In the genomic region with DNA sequence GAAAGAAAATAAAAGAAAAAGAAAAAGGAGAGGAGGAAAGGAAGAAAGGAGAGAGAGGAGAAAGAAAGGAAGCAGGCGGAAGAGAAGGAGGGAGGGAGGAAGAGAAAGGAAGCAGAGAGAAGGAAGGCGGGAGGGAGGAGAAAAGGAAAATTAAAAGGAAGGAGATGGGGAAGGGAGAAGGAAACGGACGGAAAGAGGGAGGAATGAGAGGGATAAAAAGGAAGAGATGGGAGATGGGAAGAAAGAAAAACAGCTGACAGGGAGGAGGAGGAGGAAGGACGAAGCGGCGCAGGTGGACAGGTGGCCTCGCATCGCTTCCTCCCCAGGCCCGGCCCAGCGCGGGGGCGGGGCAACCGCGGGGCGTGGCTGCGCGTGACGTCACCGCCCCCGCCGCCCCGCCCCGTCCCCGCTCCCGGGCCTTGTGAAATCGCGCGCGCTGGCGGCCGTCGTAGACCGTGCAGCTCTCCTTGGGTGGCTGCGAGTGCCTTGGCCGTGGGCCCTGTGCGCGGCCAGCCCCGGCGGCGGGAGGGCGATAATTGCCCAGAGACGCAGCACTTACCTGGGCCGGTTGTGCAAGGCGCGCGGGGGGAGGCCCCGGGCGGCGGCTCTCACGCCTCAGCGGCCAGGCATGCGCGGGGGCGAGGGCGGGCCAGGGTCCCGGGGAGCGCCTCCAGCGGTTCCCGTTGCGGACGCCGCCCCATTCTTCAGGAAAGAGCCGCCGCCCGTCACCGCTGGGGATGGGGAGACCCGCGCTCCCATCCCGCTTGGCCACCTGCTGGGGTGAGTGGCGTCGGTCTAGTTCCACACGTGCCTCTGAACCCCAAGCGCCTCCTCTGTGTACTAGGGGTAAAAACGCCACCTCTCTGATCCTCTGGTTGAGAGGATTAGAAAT, we compare ENCODE assay signal across 8 cellular contexts. TPM values are rescaled to one million over a fixed set of nuclear protein-coding genes. Genes with fewer than 3 reads are reported as not detected.
A peak's percentile ranks its signal among the peaks of the same experiment; 100 is the strongest.
DNase-seq lines count a peak whose midpoint lies in the region; ATAC-seq, FAIRE-seq and TF ChIP-seq lines count a peak whose summit lies in the region.

No MANE protein-coding gene starts in this region.

- no peaks in the 10 kb centered on the region for H3K9me3 Mint-ChIP-seq in activated CD8-positive, alpha-beta memory T cell treated with anti-CD3 and anti-CD28 coated beads, Interleukin-2, amount 10 ng/mL, durations not matched to agents 7 days and 5 days (ENCODE audit: low read depth)

- intact Hi-C loops in endothelial cell of umbilical vein (cut with micrococcal nuclease) = no loop called here

- no peak for TF ChIP-seq POLR2A in endothelial cell of umbilical vein (IDR thresholded peaks at IDR 0.05; ENCODE audit: low read depth, low read length)

- H3K27ac ChIP-seq in AG04450 (ENCODE audit: low read depth, low read length) (no peak overlapping the region), endothelial cell of umbilical vein (ENCODE audit: insufficient read depth, low read depth, low read length) (no peak overlapping the region)

- H3K9me3 ChIP-seq in AG04450 (ENCODE audit: control insufficient read depth, insufficient read depth, low read length) (no peaks in the 10 kb centered on the region), endothelial cell of umbilical vein (replicated peaks; ENCODE audit: control insufficient read depth, insufficient read depth, low read length) (no peaks in the 10 kb centered on the region)

- H3K27me3 Mint-ChIP-seq in activated CD8-positive, alpha-beta memory T cell treated with anti-CD3 and anti-CD28 coated beads, Interleukin-2, amount 10 ng/mL, durations not matched to agents 7 days and 5 days = peaks cover 39% of the 10 kb centered on the region

- H3K4me3 ChIP-seq in AG04450 (ENCODE audit: low read depth, low read length) = peak overlapping the region; percentile 56
- peak overlapping the region; percentile 20 to 49 (median 32) for H3K4me3 ChIP-seq in endothelial cell of umbilical vein (replicated peaks in 1 of 3; ENCODE audit: insufficient read depth in 1 of 3, low read depth in 1 of 3, low read length in 3 of 3)

- H3K9me1 ChIP-seq in endothelial cell of umbilical vein (replicated peaks; ENCODE audit: control insufficient read depth, extremely low read depth, insufficient read depth, low read length) = no peaks in the 10 kb centered on the region

- H4K20me1 ChIP-seq in endothelial cell of umbilical vein (replicated peaks; ENCODE audit: control insufficient read depth, extremely low read depth, insufficient read depth, low read length) = no peaks in the 10 kb centered on the region

- H3K4me1 Mint-ChIP-seq in activated CD8-positive, alpha-beta memory T cell treated with anti-CD3 and anti-CD28 coated beads, Interleukin-2, amount 10 ng/mL, durations not matched to agents 7 days and 5 days = peaks cover 8% of the 10 kb centered on the region

- peaks cover 6% of the 10 kb centered on the region for H3K4me1 ChIP-seq in endothelial cell of umbilical vein (ENCODE audit: control insufficient read depth, extremely low read depth, insufficient read depth, low read length)

- peak overlapping the region; percentile 68 for H3K4me3 Mint-ChIP-seq in activated CD8-positive, alpha-beta memory T cell treated with anti-CD3 and anti-CD28 coated beads, Interleukin-2, amount 10 ng/mL, durations not matched to agents 7 days and 5 days

- dilution Hi-C loops in endothelial cell of umbilical vein (cut with MboI; ENCODE audit: extremely low pct_ligation_motif_present, low sequenced_read_pairs) = no loop called here

- TF ChIP-seq CTCF in AG04450 (IDR thresholded peaks at IDR 0.05; ENCODE audit: low read depth, low read length) = no peak
- TF ChIP-seq CTCF in endothelial cell of umbilical vein (IDR thresholded peaks at IDR 0.05; ENCODE audit: extremely low read depth in 1 of 2, insufficient read depth in 1 of 2, low read depth in 1 of 2, low read length in 2 of 2) = no peak

- H3K36me3 ChIP-seq in endothelial cell of umbilical vein (ENCODE audit: control insufficient read depth in 2 of 2, extremely low read depth in 1 of 2, insufficient read depth in 2 of 2, low read length in 2 of 2) = no peaks in the 10 kb centered on the region

- ATAC-seq in GM19035 (IDR thresholded peaks at IDR 0.05; ENCODE audit: unreplicated experiment) (peak; percentile 84), HG03280 (IDR thresholded peaks at IDR 0.05; ENCODE audit: unreplicated experiment) (peak; percentile 89)
- ATAC-seq in activated CD8-positive, alpha-beta memory T cell treated with anti-CD3 and anti-CD28 coated beads, Interleukin-2, amount 10 ng/mL, durations not matched to agents 7 days and 5 days = peak; percentile 97

- H3K27ac Mint-ChIP-seq in activated CD8-positive, alpha-beta memory T cell treated with anti-CD3 and anti-CD28 coated beads, Interleukin-2, amount 10 ng/mL, durations not matched to agents 7 days and 5 days = no peak overlapping the region

- no peaks in the 10 kb centered on the region for H3K36me3 Mint-ChIP-seq in activated CD8-positive, alpha-beta memory T cell treated with anti-CD3 and anti-CD28 coated beads, Interleukin-2, amount 10 ng/mL, durations not matched to agents 7 days and 5 days

- peak overlapping the region; percentile 99 for H2AFZ ChIP-seq in endothelial cell of umbilical vein (ENCODE audit: low read depth, low read length)

- H3K9ac ChIP-seq in endothelial cell of umbilical vein (replicated peaks; ENCODE audit: extremely low read depth, insufficient read depth, low read length) = no peak overlapping the region

- peak overlapping the region; percentile 81 for H3K4me2 ChIP-seq in endothelial cell of umbilical vein (ENCODE audit: insufficient read depth, low read length)

- no TSS peak for BruUV-seq in endothelial cell of umbilical vein (replicated peaks; lab: Mats Ljungman, UMichigan)

- CTCF ChIA-PET in AG04450 (lab: Charles Lee) = no interaction called here
- CTCF ChIA-PET in activated CD8-positive, alpha-beta memory T cell treated with anti-CD3 and anti-CD28 coated beads, Interleukin-2, amount 10 ng/mL, durations not matched to agents 7 days and 5 days (lab: Charles Lee) = no interaction called here
- CTCF ChIA-PET in endothelial cell of umbilical vein (lab: Charles Lee) = interaction anchor here (0.6 to 1.0 kb wide), 2 partner anchors 99 to 450 kb away, joined by 3 read pairs; no protein-coding TSS in a partner anchor

- no peaks in the 10 kb centered on the region for H3K79me2 ChIP-seq in endothelial cell of umbilical vein (ENCODE audit: control insufficient read depth, insufficient read depth, low read length)

- FAIRE-seq in endothelial cell of umbilical vein (lab: Jason Lieb, UNC) = no peak

- DNase-seq in AG04450 (ENCODE audit: low read depth, low spot score) = no peak
- DNase-seq in NCI-H82 (lab: John Stamatoyannopoulos, UW) = peak; percentile 71
- peak; percentile 75 for DNase-seq in activated CD8-positive, alpha-beta memory T cell treated with anti-CD3 and anti-CD28 coated beads, Interleukin-2, amount 10 ng/mL, durations not matched to agents 7 days and 5 days
- DNase-seq in endothelial cell of umbilical vein (ENCODE audit: low read depth, low spot score) = peak; percentile 25
- peak; percentile 57 for DNase-seq in middle frontal gyrus (ENCODE audit: extremely low spot score, low spot score)
- peak; percentile 44 to 54 for DNase-seq in stimulated activated CD8-positive, alpha-beta memory T cell treated with anti-CD3 and anti-CD28 coated beads, Interleukin-15, amount 100 ng/mL, for 48 hours (ENCODE audit: low read depth in 2 of 2)

- H3K27me3 ChIP-seq in AG04450 (ENCODE audit: control insufficient read depth, insufficient read depth, low read length) (peaks cover 11% of the 10 kb centered on the region), endothelial cell of umbilical vein (ENCODE audit: control insufficient read depth in 2 of 2, insufficient read depth in 2 of 2, low read length in 2 of 2) (peaks cover 29 to 35% of the 10 kb centered on the region in 2 experiments)

- POLR2A ChIA-PET in AG04450 (lab: Yijun Ruan, JAX) = no interaction called here
- POLR2A ChIA-PET in endothelial cell of umbilical vein (lab: Charles Lee) = no interaction called here

TF ChIP-seq in endothelial cell of umbilical vein, 7 proteins besides CTCF, POLR2A, EP300 and RAD21:
- TF ChIP-seq MYC (IDR thresholded peaks at IDR 0.05; ENCODE audit: low read depth, low read length) (no peak), FOS (IDR thresholded peaks at IDR 0.05; ENCODE audit: borderline replicate concordance, insufficient read depth, low read length) (no peak), GATA2 (IDR thresholded peaks at IDR 0.05; ENCODE audit: insufficient read depth, insufficient read length, low read depth, low read length) (no peak), POLR2AphosphoS5 (IDR thresholded peaks at IDR 0.05; ENCODE audit: insufficient read depth, low read depth, low read length) (no peak), JUN (IDR thresholded peaks at IDR 0.05; ENCODE audit: borderline replicate concordance, insufficient read depth, insufficient read length, low read depth) (no peak), EZH2 (IDR thresholded peaks at IDR 0.05; ENCODE audit: borderline replicate concordance, low read depth, low read length, severe bottlenecking) (no peak)
- TF ChIP-seq, protein P1, sequence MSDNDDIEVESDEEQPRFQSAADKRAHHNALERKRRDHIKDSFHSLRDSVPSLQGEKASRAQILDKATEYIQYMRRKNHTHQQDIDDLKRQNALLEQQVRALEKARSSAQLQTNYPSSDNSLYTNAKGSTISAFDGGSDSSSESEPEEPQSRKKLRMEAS (IDR thresholded peaks at IDR 0.05; ENCODE audit: insufficient read depth, insufficient read length) = no peak

RNA-seq across cellular contexts. Expression of a gene that starts 49.6 kb away (rescaled TPM):
- 0.06 and 0.07 TPM in 2 replicates for polyA plus RNA-seq in AG04450 (2011; rRNA removed)
- not detected in 2 replicates for polyA minus RNA-seq in AG04450 (2011; rRNA and poly(A)+ RNA removed)
- not detected for total RNA-seq in activated CD8-positive, alpha-beta memory T cell treated with anti-CD3 and anti-CD28 coated beads, Interleukin-2, amount 10 ng/mL, durations not matched to agents 7 days and 5 days
- not detected in 2 replicates for total RNA-seq in endothelial cell of umbilical vein
- not detected in 2 replicates for polyA plus RNA-seq in endothelial cell of umbilical vein
- not detected in 2 replicates for polyA plus RNA-seq in endothelial cell of umbilical vein (2011; cell fraction: cytosol; rRNA removed)
- not detected in 2 replicates for polyA plus RNA-seq in endothelial cell of umbilical vein (2011; cell fraction: nucleus; rRNA removed)
- polyA plus RNA-seq in endothelial cell of umbilical vein (2012) = not detected in 2 replicates
- not detected in 2 replicates for polyA minus RNA-seq in endothelial cell of umbilical vein
- polyA minus RNA-seq in endothelial cell of umbilical vein (2011; cell fraction: cytosol; rRNA and poly(A)+ RNA removed) = 1.5 TPM
- polyA minus RNA-seq in endothelial cell of umbilical vein (2011; cell fraction: nucleus; rRNA and poly(A)+ RNA removed) = not detected in 2 replicates
